39 cellular contexts compared by ENCODE assay signal in the genomic region with DNA sequence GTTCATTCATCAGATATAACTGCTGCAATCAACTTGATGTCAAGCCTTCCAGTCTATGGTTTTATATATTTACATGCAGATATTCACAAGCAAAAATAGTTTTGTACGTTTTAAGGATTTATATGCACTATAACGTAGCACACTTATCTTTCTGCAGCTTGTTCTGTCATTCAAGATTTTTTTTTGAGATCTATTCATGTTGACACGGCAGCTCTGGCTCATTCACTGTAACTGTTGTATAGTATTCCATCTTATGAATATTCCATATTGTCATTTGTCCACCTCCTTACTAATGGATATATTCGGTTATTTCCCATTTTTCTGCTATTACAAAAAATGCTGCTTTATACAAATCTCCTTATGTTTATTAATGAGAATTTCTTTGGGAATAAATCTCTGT. TPM values are rescaled to one million over a fixed set of nuclear protein-coding genes. Genes with fewer than 3 reads are reported as not detected.
"Had no signal": no experiment of that assay in that cellular context is flagged by ENCODE, and none has a peak within 500 bp of the region (broad histone marks: within the 10 kb centered on the region; RNA-seq: fewer than 3 reads in every experiment).

No MANE protein-coding gene starts in this region.

- H3K27me3 Mint-ChIP-seq: brain had no signal

- H3K27me3 ChIP-seq: adrenal gland, ascending aorta, body of pancreas, brain microvascular endothelial cell, breast epithelium, cardiac muscle cell had no signal

- H3K4me1 ChIP-seq: adrenal gland, ascending aorta, body of pancreas, breast epithelium had no signal

- H3K36me3 Mint-ChIP-seq: activated naive CD4-positive, alpha-beta T cell treated with anti-CD3 and anti-CD28 coated beads, Interleukin-2, amount 10 ng/mL, durations not matched to agents 7 days and 5 days; activated naive CD4-positive, alpha-beta T cell treated with anti-CD3 and anti-CD28 coated beads, Interleukin-2, amount 50 U/mL, for 24 hours; activated naive CD4-positive, alpha-beta T cell treated with anti-CD3 and anti-CD28 coated beads, Interleukin-2, amount 50 U/mL, for 72 hours; activated naive CD8-positive, alpha-beta T cell; activated naive CD8-positive, alpha-beta T cell treated with anti-CD3 and anti-CD28 coated beads for 36 hours; activated naive CD8-positive, alpha-beta T cell treated with anti-CD3 and anti-CD28 coated beads, Interleukin-2, amount 10 ng/mL, durations not matched to agents 7 days and 5 days; brain had no signal

- FAIRE-seq: astrocyte, bronchial epithelial cell had no signal

- H3K27ac Mint-ChIP-seq: activated naive CD4-positive, alpha-beta T cell treated with anti-CD3 and anti-CD28 coated beads for 36 hours; activated naive CD4-positive, alpha-beta T cell treated with anti-CD3 and anti-CD28 coated beads, Interleukin-2, amount 10 ng/mL, durations not matched to agents 7 days and 5 days; activated naive CD4-positive, alpha-beta T cell treated with anti-CD3 and anti-CD28 coated beads, Interleukin-2, amount 50 U/mL, for 24 hours; activated naive CD4-positive, alpha-beta T cell treated with anti-CD3 and anti-CD28 coated beads, Interleukin-2, amount 50 U/mL, for 72 hours; activated naive CD8-positive, alpha-beta T cell; activated naive CD8-positive, alpha-beta T cell treated with anti-CD3 and anti-CD28 coated beads for 36 hours; activated naive CD8-positive, alpha-beta T cell treated with anti-CD3 and anti-CD28 coated beads, Interleukin-2, amount 10 ng/mL, durations not matched to agents 7 days and 5 days; activated naive CD8-positive, alpha-beta T cell treated with anti-CD3 and anti-CD28 coated beads, Interleukin-2, amount 50 U/mL, for 24 hours; activated T-cell treated with anti-CD3 and anti-CD28 coated beads, Interleukin-2, amount 50 U/mL, for 24 hours; activated T-cell treated with anti-CD3 and anti-CD28 coated beads, Interleukin-2, amount 50 U/mL, for 72 hours; activated T-helper 1 cell treated with anti-CD3 and anti-CD28 coated beads, Interleukin-12 subunit alpha, Interleukin-12 subunit beta, Interleukin-2, Interleukin-4 antibody, amounts not matched to agents 30 ng/mL and 10 ng/mL and 1 ng/mL, durations not matched to agents 14 hours and 24 hours and 36 hours; activated T-helper 17 cell treated with anti-CD3 and anti-CD28 coated beads, Interleukin-2, amount 50 U/mL, for 72 hours; activated T-helper 2 cell treated with anti-CD3 and anti-CD28 coated beads, Interferon-gamma antibody, Interleukin-2, Interleukin-4, amounts not matched to agents 10 μg/mL and 5 μg/mL and 100 μg/mL, durations not matched to agents 14 hours and 24 hours and 36 hours had no signal

- H3K9me3 ChIP-seq: adrenal gland, ascending aorta, body of pancreas, breast epithelium had no signal

- DNase-seq: activated effector memory CD4-positive, alpha-beta T cell treated with anti-CD3 and anti-CD28 coated beads, Interleukin-2, amount 50 U/mL, for 16 hours; activated effector memory CD4-positive, alpha-beta T cell treated with Interleukin-2 at 50 U/mL for 16 hours; activated gamma-delta T cell; activated gamma-delta T cell treated with Interleukin-2 at 50 U/mL for 16 hours; activated naive CD4-positive, alpha-beta T cell; activated naive CD4-positive, alpha-beta T cell treated with anti-CD3 and anti-CD28 coated beads for 36 hours; activated naive CD4-positive, alpha-beta T cell treated with anti-CD3 and anti-CD28 coated beads, Interleukin-2, amount 10 ng/mL, durations not matched to agents 7 days and 5 days; activated naive CD4-positive, alpha-beta T cell treated with anti-CD3 and anti-CD28 coated beads, Interleukin-2, amount 50 U/mL, for 16 hours; activated naive CD4-positive, alpha-beta T cell treated with Interleukin-2 at 50 U/mL for 16 hours; activated naive CD8-positive, alpha-beta T cell treated with anti-CD3 and anti-CD28 coated beads for 36 hours; activated naive CD8-positive, alpha-beta T cell treated with anti-CD3 and anti-CD28 coated beads, Interleukin-2, amount 10 ng/mL, durations not matched to agents 7 days and 5 days; activated naive CD8-positive, alpha-beta T cell treated with anti-CD3 and anti-CD28 coated beads, Interleukin-2, amount 50 U/mL, for 24 hours; activated T-cell treated with anti-CD3 and anti-CD28 coated beads, Interleukin-2, amount 50 U/mL, for 1 hour; activated T-cell treated with anti-CD3 and anti-CD28 coated beads, Interleukin-2, amount 50 U/mL, for 24 hours; activated T-cell treated with anti-CD3 and anti-CD28 coated beads, Interleukin-2, amount 50 U/mL, for 4 hours; activated T-cell treated with anti-CD3 and anti-CD28 coated beads, Interleukin-2, amount 50 U/mL, for 48 hours; activated T-cell treated with anti-CD3 and anti-CD28 coated beads, Interleukin-2, amount 50 U/mL, for 72 hours; adrenal gland; amniotic stem cell; amygdala; anterior cingulate cortex; body of pancreas; brain microvascular endothelial cell; caudate nucleus; central memory CD4-positive, alpha-beta T cell; cerebellar nuclear complex had no signal

- H3K4me3 ChIP-seq: adrenal gland, ascending aorta, body of pancreas, breast epithelium, cardiac muscle cell had no signal

- H3K4me1 Mint-ChIP-seq: activated naive CD4-positive, alpha-beta T cell treated with anti-CD3 and anti-CD28 coated beads, Interleukin-2, amount 10 ng/mL, durations not matched to agents 7 days and 5 days; activated naive CD4-positive, alpha-beta T cell treated with anti-CD3 and anti-CD28 coated beads, Interleukin-2, amount 50 U/mL, for 24 hours; activated naive CD8-positive, alpha-beta T cell treated with anti-CD3 and anti-CD28 coated beads for 36 hours; activated naive CD8-positive, alpha-beta T cell treated with anti-CD3 and anti-CD28 coated beads, Interleukin-2, amount 10 ng/mL, durations not matched to agents 7 days and 5 days; activated naive CD8-positive, alpha-beta T cell treated with anti-CD3 and anti-CD28 coated beads, Interleukin-2, amount 50 U/mL, for 24 hours; activated T-helper 17 cell treated with anti-CD3 and anti-CD28 coated beads, Interleukin-2, amount 50 U/mL, for 72 hours; central memory CD8-positive, alpha-beta T cell had no signal

- ATAC-seq: activated naive CD4-positive, alpha-beta T cell treated with anti-CD3 and anti-CD28 coated beads, Interleukin-2, amount 50 U/mL, for 72 hours; activated naive CD8-positive, alpha-beta T cell treated with anti-CD3 and anti-CD28 coated beads, Interleukin-2, amount 50 U/mL, for 24 hours; activated T-cell treated with anti-CD3 and anti-CD28 coated beads, Interleukin-2, amount 50 U/mL, for 4 hours; activated T-cell treated with anti-CD3 and anti-CD28 coated beads, Interleukin-2, amount 50 U/mL, for 72 hours; activated T-helper 17 cell treated with anti-CD3 and anti-CD28 coated beads, Interleukin-2, amount 50 U/mL, for 72 hours; body of pancreas had no signal

- H3K36me3 ChIP-seq: adrenal gland, ascending aorta, brain microvascular endothelial cell, breast epithelium, cardiac muscle cell had no signal

- H3K4me3 Mint-ChIP-seq: activated naive CD4-positive, alpha-beta T cell treated with anti-CD3 and anti-CD28 coated beads for 36 hours; activated naive CD4-positive, alpha-beta T cell treated with anti-CD3 and anti-CD28 coated beads, Interleukin-2, amount 10 ng/mL, durations not matched to agents 7 days and 5 days; activated naive CD4-positive, alpha-beta T cell treated with anti-CD3 and anti-CD28 coated beads, Interleukin-2, amount 50 U/mL, for 24 hours; activated naive CD8-positive, alpha-beta T cell; activated naive CD8-positive, alpha-beta T cell treated with anti-CD3 and anti-CD28 coated beads for 36 hours; activated naive CD8-positive, alpha-beta T cell treated with anti-CD3 and anti-CD28 coated beads, Interleukin-2, amount 10 ng/mL, durations not matched to agents 7 days and 5 days; activated naive CD8-positive, alpha-beta T cell treated with anti-CD3 and anti-CD28 coated beads, Interleukin-2, amount 50 U/mL, for 24 hours; activated T-cell treated with anti-CD3 and anti-CD28 coated beads, Interleukin-2, amount 50 U/mL, for 24 hours; activated T-cell treated with anti-CD3 and anti-CD28 coated beads, Interleukin-2, amount 50 U/mL, for 4 hours; activated T-cell treated with anti-CD3 and anti-CD28 coated beads, Interleukin-2, amount 50 U/mL, for 72 hours; activated T-helper 1 cell treated with anti-CD3 and anti-CD28 coated beads, Interleukin-12 subunit alpha, Interleukin-12 subunit beta, Interleukin-2, Interleukin-4 antibody, amounts not matched to agents 30 ng/mL and 10 ng/mL and 1 ng/mL, durations not matched to agents 14 hours and 24 hours and 36 hours; activated T-helper 17 cell treated with anti-CD3 and anti-CD28 coated beads, Interleukin-2, amount 50 U/mL, for 72 hours; brain; central memory CD8-positive, alpha-beta T cell had no signal

- H3K27ac ChIP-seq: adrenal gland, ascending aorta, body of pancreas, brain microvascular endothelial cell, breast epithelium, cardiac muscle cell had no signal

RNA-seq across cellular contexts. Expression of gene ELOVL2, which starts 13.2 kb away (rescaled TPM):
- total RNA-seq: activated naive CD4-positive, alpha-beta T cell treated with anti-CD3 and anti-CD28 coated beads for 36 hours; activated naive CD4-positive, alpha-beta T cell treated with anti-CD3 and anti-CD28 coated beads, Interleukin-2, amount 50 U/mL, for 72 hours; activated naive CD8-positive, alpha-beta T cell treated with anti-CD3 and anti-CD28 coated beads for 36 hours; activated naive CD8-positive, alpha-beta T cell treated with anti-CD3 and anti-CD28 coated beads, Interleukin-2, amount 10 ng/mL, durations not matched to agents 7 days and 5 days; activated T-cell treated with anti-CD3 and anti-CD28 coated beads, Interleukin-2, amount 50 U/mL, for 4 hours; activated T-helper 1 cell treated with anti-CD3 and anti-CD28 coated beads, Interleukin-12 subunit alpha, Interleukin-12 subunit beta, Interleukin-2, Interleukin-4 antibody, amounts not matched to agents 30 ng/mL and 10 ng/mL and 1 ng/mL, durations not matched to agents 14 hours and 24 hours and 36 hours; activated T-helper 17 cell treated with anti-CD3 and anti-CD28 coated beads, Interleukin-2, amount 50 U/mL, for 72 hours; activated T-helper 2 cell treated with anti-CD3 and anti-CD28 coated beads, Interferon-gamma antibody, Interleukin-2, Interleukin-4, amounts not matched to agents 10 μg/mL and 5 μg/mL and 100 μg/mL, durations not matched to agents 14 hours and 24 hours and 36 hours had no signal
- polyA plus RNA-seq: cardiac muscle cell had no signal
